ENCODE assay signal across 10 cellular contexts in the genomic region with DNA sequence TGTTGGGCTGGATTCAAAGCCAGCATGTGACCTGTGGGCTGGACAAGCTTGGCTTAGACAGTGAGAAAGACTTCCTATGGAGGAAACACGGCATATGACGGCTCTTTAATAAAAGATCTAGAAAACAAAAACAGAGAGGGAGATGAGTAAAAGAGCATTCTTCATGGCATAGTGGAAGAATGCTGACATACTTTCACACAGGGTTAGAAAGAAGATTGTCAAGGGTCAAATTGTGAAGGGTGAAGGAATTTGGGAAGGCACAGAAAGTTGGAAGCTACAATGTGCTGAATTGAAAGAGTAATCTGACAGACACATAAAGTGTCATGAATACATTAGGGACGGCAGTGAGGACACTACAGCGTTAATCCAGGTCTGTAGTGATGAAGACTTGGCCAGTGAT.
A peak's percentile ranks its signal among the peaks of the same experiment; 100 is the strongest.
DNase-seq lines count a peak whose midpoint lies in the region; ATAC-seq lines count a peak whose summit lies in the region.
"Had no signal": no experiment of that assay in that cellular context is flagged by ENCODE, and none has a peak within 500 bp of the region (broad histone marks: within the 10 kb centered on the region; RNA-seq: fewer than 3 reads in every experiment).

No MANE protein-coding gene starts in this region.

- H3K27me3 Mint-ChIP-seq in T-helper 2 cell treated with Interferon-gamma antibody and Interleukin-4, amounts not matched to agents 5 μg/mL and 100 μg/mL, for 36 hours (ENCODE audit: low read depth) = no peaks in the 10 kb centered on the region
- H3K27me3 Mint-ChIP-seq in activated naive CD8-positive, alpha-beta T cell treated with anti-CD3 and anti-CD28 coated beads, Interleukin-2, amount 50 U/mL, for 24 hours = no peaks in the 10 kb centered on the region

- H2AFZ ChIP-seq in Karpas-422 (ENCODE audit: low read length) = no peak overlapping the region

- H3K4me1 ChIP-seq in stomach smooth muscle (ENCODE audit: control insufficient read depth, insufficient read depth, low read length) (no peaks in the 10 kb centered on the region), Karpas-422 (ENCODE audit: low read length) (peaks cover 7% of the 10 kb centered on the region)

- H3K9me2 ChIP-seq in Karpas-422 (replicated peaks; ENCODE audit: insufficient read depth, low read length) = no peaks in the 10 kb centered on the region

- H3K27ac Mint-ChIP-seq in T-helper 2 cell treated with Interferon-gamma antibody and Interleukin-4, amounts not matched to agents 5 μg/mL and 100 μg/mL, for 36 hours = peak overlapping the region; percentile 12
- peak overlapping the region; percentile 1 for H3K27ac Mint-ChIP-seq in activated naive CD8-positive, alpha-beta T cell treated with anti-CD3 and anti-CD28 coated beads, Interleukin-2, amount 50 U/mL, for 24 hours

- no peak overlapping the region for H3K4me2 ChIP-seq in Karpas-422 (ENCODE audit: low read depth, low read length, poor library complexity, severe bottlenecking)

- H3K9ac ChIP-seq in stomach smooth muscle (ENCODE audit: low read length in 2 of 2) (peak overlapping the region in 1 of 2 donors; percentile 1), Karpas-422 (ENCODE audit: low read length) (no peak overlapping the region)

- H3K4me3 Mint-ChIP-seq in T-helper 2 cell treated with Interferon-gamma antibody and Interleukin-4, amounts not matched to agents 5 μg/mL and 100 μg/mL, for 36 hours = peak overlapping the region; percentile 79
- H3K4me3 Mint-ChIP-seq in activated naive CD8-positive, alpha-beta T cell treated with anti-CD3 and anti-CD28 coated beads, Interleukin-2, amount 50 U/mL, for 24 hours = no peak overlapping the region

- DNase-seq in T-helper 2 cell treated with Interferon-gamma antibody and Interleukin-4, amounts not matched to agents 5 μg/mL and 100 μg/mL, for 36 hours (ENCODE audit: low spot score) = no peak
- no peak for DNase-seq in T-helper 2 cell
- DNase-seq in activated naive CD8-positive, alpha-beta T cell treated with anti-CD3 and anti-CD28 coated beads, Interleukin-2, amount 50 U/mL, for 24 hours = no peak
- DNase-seq in iris pigment epithelial cell (ENCODE audit: low read depth) = peak; percentile 56
- no peak for DNase-seq in hypothalamus (lab: John Stamatoyannopoulos, UW)
- no peak for DNase-seq in Karpas-422
- no peak for DNase-seq in activated CD4-positive, alpha-beta T cell treated with anti-CD3 and anti-CD28 coated beads for 1 hour
- DNase-seq: 8988T; activated T-cell treated with anti-CD3 and anti-CD28 coated beads, Interleukin-2, amount 50 U/mL, for 4 hours had no signal

- H3K4me3 ChIP-seq in stomach smooth muscle (ENCODE audit: low read length in 2 of 2) (peak overlapping the region; percentile 18 to 41), Karpas-422 (ENCODE audit: low read length) (no peak overlapping the region)

- H3K9me3 ChIP-seq in stomach smooth muscle (ENCODE audit: control insufficient read depth in 2 of 2, low read length in 2 of 2) = no peaks in the 10 kb centered on the region
- H3K9me3 ChIP-seq in Karpas-422 (ENCODE audit: low read length) = no peaks in the 10 kb centered on the region

- no peak for ATAC-seq in activated naive CD8-positive, alpha-beta T cell treated with anti-CD3 and anti-CD28 coated beads, Interleukin-2, amount 50 U/mL, for 24 hours

- H3K27ac ChIP-seq in stomach smooth muscle (ENCODE audit: low read length) = no peak overlapping the region
- H3K27ac ChIP-seq in Karpas-422 (ENCODE audit: low read length) = no peak overlapping the region

- H3K79me2 ChIP-seq in Karpas-422 (ENCODE audit: low read length) = no peaks in the 10 kb centered on the region

- no peaks in the 10 kb centered on the region for H3K9me3 Mint-ChIP-seq in T-helper 2 cell treated with Interferon-gamma antibody and Interleukin-4, amounts not matched to agents 5 μg/mL and 100 μg/mL, for 36 hours
- no peaks in the 10 kb centered on the region for H3K9me3 Mint-ChIP-seq in activated naive CD8-positive, alpha-beta T cell treated with anti-CD3 and anti-CD28 coated beads, Interleukin-2, amount 50 U/mL, for 24 hours
- H3K9me3 Mint-ChIP-seq: activated T-cell treated with anti-CD3 and anti-CD28 coated beads, Interleukin-2, amount 50 U/mL, for 4 hours had no signal

- H3K4me1 Mint-ChIP-seq in T-helper 2 cell treated with Interferon-gamma antibody and Interleukin-4, amounts not matched to agents 5 μg/mL and 100 μg/mL, for 36 hours (ENCODE audit: low read depth) = peaks cover 53% of the 10 kb centered on the region
- peaks cover 20% of the 10 kb centered on the region for H3K4me1 Mint-ChIP-seq in activated naive CD8-positive, alpha-beta T cell treated with anti-CD3 and anti-CD28 coated beads, Interleukin-2, amount 50 U/mL, for 24 hours

- H3K27me3 ChIP-seq in stomach smooth muscle (ENCODE audit: control insufficient read depth in 1 of 2, insufficient read depth in 2 of 2, low read length in 2 of 2) (no peaks in the 10 kb centered on the region), Karpas-422 (ENCODE audit: low read length) (no peaks in the 10 kb centered on the region)

- H3K36me3 Mint-ChIP-seq in T-helper 2 cell treated with Interferon-gamma antibody and Interleukin-4, amounts not matched to agents 5 μg/mL and 100 μg/mL, for 36 hours (ENCODE audit: low read depth) = peaks cover 34% of the 10 kb centered on the region
- peaks cover 9% of the 10 kb centered on the region for H3K36me3 Mint-ChIP-seq in activated naive CD8-positive, alpha-beta T cell treated with anti-CD3 and anti-CD28 coated beads, Interleukin-2, amount 50 U/mL, for 24 hours (ENCODE audit: low read depth)

- H3K36me3 ChIP-seq in stomach smooth muscle (ENCODE audit: control insufficient read depth in 2 of 2, insufficient read depth in 2 of 2, low read length in 2 of 2) = no peaks in the 10 kb centered on the region
- H3K36me3 ChIP-seq in Karpas-422 (ENCODE audit: insufficient read depth, low read length) = no peaks in the 10 kb centered on the region

- no peaks in the 10 kb centered on the region for H4K20me1 ChIP-seq in Karpas-422 (ENCODE audit: insufficient read depth, low read depth, low read length)
